ENCODE assay signal across 7 cellular contexts in the genomic region with DNA sequence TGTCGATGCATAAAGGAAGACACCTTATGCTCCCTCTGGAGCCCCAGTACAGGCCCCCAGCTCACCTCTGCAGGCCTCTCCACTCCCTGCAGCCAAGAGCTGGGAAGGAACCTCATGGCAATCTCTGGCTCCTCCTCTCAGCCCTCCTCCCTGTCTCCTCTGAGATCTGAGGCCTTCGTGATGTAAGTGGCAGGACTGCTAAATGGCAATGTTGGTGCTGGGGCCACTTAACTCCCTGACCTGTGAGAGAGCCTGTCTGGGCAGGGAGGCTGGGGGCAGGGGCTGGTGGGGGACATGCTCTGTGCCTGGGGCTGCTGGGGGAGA. TPM values are rescaled to one million over a fixed set of nuclear protein-coding genes. Genes with fewer than 3 reads are reported as not detected.
"Had no signal": no experiment of that assay in that cellular context is flagged by ENCODE, and none has a peak within 500 bp of the region (broad histone marks: within the 10 kb centered on the region; RNA-seq: fewer than 3 reads in every experiment).

No MANE protein-coding gene starts in this region.

- H3K27ac ChIP-seq: colonic mucosa, neutrophil, transverse colon had no signal

- H3K27me3 ChIP-seq: colonic mucosa, neutrophil, transverse colon had no signal

- H3K9me3 ChIP-seq: colonic mucosa, neutrophil, transverse colon had no signal

- DNase-seq: activated CD4-positive, alpha-beta T cell treated with anti-CD3 and anti-CD28 coated beads for 1 hour; effector CD4-positive, alpha-beta T cell; kidney; substantia nigra; transverse colon had no signal

- H3K4me1 ChIP-seq: colonic mucosa, transverse colon had no signal

- H3K4me3 ChIP-seq: colonic mucosa, transverse colon had no signal

- H3K36me3 ChIP-seq: colonic mucosa, neutrophil, transverse colon had no signal

RNA-seq across cellular contexts. Expression of gene PRRT4, which starts 19.3 kb away (rescaled TPM):
- total RNA-seq: kidney had no signal
